8 cellular contexts compared by ENCODE assay signal in genomic region chr19:8252922-8253589, GRCh38. TPM values are rescaled to one million over a fixed set of nuclear protein-coding genes. Genes with fewer than 3 reads are reported as not detected.
DNase-seq lines count a peak whose midpoint lies in the region; ATAC-seq and TF ChIP-seq lines count a peak whose summit lies in the region.

No MANE protein-coding gene starts in this region.

- ATAC-seq in psoas muscle = peak; percentile 67 to 91 (median 78)
- ATAC-seq in HG03354 (IDR thresholded peaks at IDR 0.05; ENCODE audit: poor library complexity, severe bottlenecking, unreplicated experiment) = no peak
- no peak for ATAC-seq in HG02678 (IDR thresholded peaks at IDR 0.05; ENCODE audit: unreplicated experiment)

- H3K4me1 ChIP-seq in psoas muscle = no peaks in the 10 kb centered on the region

- DNase-seq in GM12865 (ENCODE audit: low read depth) (peak; percentile 85), NCI-H1092 treated with DMSO at 0.1 percent for 48 hours (lab: John Stamatoyannopoulos, UW) (peak; percentile 65), T-helper 1 cell (peak; percentile 56 to 83 (median 73)), cardiac septum (ENCODE audit: low spot score) (peak; percentile 91), psoas muscle (peak; percentile 83 to 90)
- peak; percentile 72 for DNase-seq in activated naive CD8-positive, alpha-beta T cell treated with anti-CD3 and anti-CD28 coated beads, Interleukin-2, amount 50 U/mL, for 16 hours (ENCODE audit: low read depth, low spot score)

- H3K4me3 ChIP-seq in GM12865 (ENCODE audit: low read depth, low read length) (no peak overlapping the region), psoas muscle (no peak overlapping the region)

- intact Hi-C loops in cardiac septum (cut with DNase I) = loop anchor here (1.0 to 5.0 kb wide), 4 partner anchors 46 to 308 kb away; partner anchors contain the start of gene CERS4
- intact Hi-C loops in psoas muscle (cut with DNase I) = loop anchor here (1.0 to 10.0 kb wide), 5 partner anchors 96 to 398 kb away; no protein-coding TSS in a partner anchor

- H3K27me3 ChIP-seq in psoas muscle (ENCODE audit: insufficient read depth in 3 of 3, low read length in 2 of 3) = no peaks in the 10 kb centered on the region

- H3K27ac ChIP-seq in psoas muscle = no peak overlapping the region

- H3K36me3 ChIP-seq in psoas muscle (ENCODE audit: insufficient read depth in 1 of 2, low read depth in 1 of 2) = peaks cover 0 to 3% of the 10 kb centered on the region in 2 donors

- 21 to 33% (median 23%) methylated on average over 13 of the region's 13 CpGs for WGBS in psoas muscle, 3 donors

- peak; percentile 89 for TF ChIP-seq CTCF in GM12865 (IDR thresholded peaks at IDR 0.05; ENCODE audit: insufficient read depth, low read depth, low read length, missing control alignments)
- peak; percentile 95 for TF ChIP-seq CTCF in psoas muscle (IDR thresholded peaks at IDR 0.05)

- no peaks in the 10 kb centered on the region for H3K9me3 ChIP-seq in psoas muscle

RNA-seq across cellular contexts. Expression of gene CERS4, which starts 43.9 kb away (rescaled TPM):
- total RNA-seq in cardiac septum = 24.1 TPM
- total RNA-seq in psoas muscle = 1 to 10 TPM; 2.1 to 4.8 (median 3.6) TPM
- polyA plus RNA-seq in psoas muscle = 1 to 10 TPM; 1.1 to 2.8 (median 1.3) TPM

RNA-seq across cellular contexts. Expression of gene CD320, which starts 55.1 kb away (rescaled TPM):
- total RNA-seq in cardiac septum (15.8 TPM), psoas muscle (10 to 100 TPM; 17.4 to 25.4 (median 22.4) TPM)
- polyA plus RNA-seq in psoas muscle = 10 to 100 TPM; 44.8 to 67.2 (median 47.6) TPM

Comparison
In these comparisons a context has a peak if more than half of its experiments do, and no peak if none do; other contexts are left out.
1. ATAC-seq: peak in psoas muscle (4 of 4); none in HG03354 (single experiment) and HG02678 (single experiment).
2. Peak in every context shown above with its lines, with median percentiles within 50 percentile points of each other: DNase-seq.